Comparison of ENCODE assay signal across 10 cellular contexts in genomic region chr9:121055642-121056143, GRCh38. TPM values are rescaled to one million over a fixed set of nuclear protein-coding genes. Genes with fewer than 3 reads are reported as not detected.
DNase-seq lines count a peak whose midpoint lies in the region; ATAC-seq and TF ChIP-seq lines count a peak whose summit lies in the region.
"Had no signal": no experiment of that assay in that cellular context is flagged by ENCODE, and none has a peak within 500 bp of the region (broad histone marks: within the 10 kb centered on the region; RNA-seq: fewer than 3 reads in every experiment).

No MANE protein-coding gene starts in this region.

- H3K27me3 ChIP-seq in GM06990 (replicated peaks; ENCODE audit: control insufficient read depth, insufficient read depth, low read length) (no peaks in the 10 kb centered on the region), Karpas-422 (ENCODE audit: low read length) (no peaks in the 10 kb centered on the region), colonic mucosa (no peaks in the 10 kb centered on the region)

- H3K4me3 ChIP-seq in GM06990 (replicated peaks; ENCODE audit: low read depth, low read length) (no peak overlapping the region), Karpas-422 (ENCODE audit: low read length) (no peak overlapping the region), colonic mucosa (no peak overlapping the region)

- H3K36me3 ChIP-seq in GM06990 (ENCODE audit: control insufficient read depth, insufficient read depth, low read length): no peaks in the 10 kb centered on the region
- H3K36me3 ChIP-seq in Karpas-422 (ENCODE audit: insufficient read depth, low read length): no peaks in the 10 kb centered on the region
- no peaks in the 10 kb centered on the region for H3K36me3 ChIP-seq in colonic mucosa

- peaks cover 19% of the 10 kb centered on the region for H3K36me3 Mint-ChIP-seq in nephron progenitor cell (ENCODE audit: low read depth)

- H3K79me2 ChIP-seq in Karpas-422 (ENCODE audit: low read length): no peaks in the 10 kb centered on the region

- H3K27ac ChIP-seq in Karpas-422 (ENCODE audit: low read length) (no peak overlapping the region), colonic mucosa (no peak overlapping the region)

- H3K9ac ChIP-seq in Karpas-422 (ENCODE audit: low read length): no peak overlapping the region
- H3K9ac ChIP-seq in colonic mucosa (ENCODE audit: low read depth in 2 of 2, low read length in 2 of 2): no peak overlapping the region

- H3K4me1 Mint-ChIP-seq in nephron progenitor cell: peaks cover 6% of the 10 kb centered on the region

- H3K27ac Mint-ChIP-seq in nephron progenitor cell: no peak overlapping the region
- H3K27ac Mint-ChIP-seq: activated naive CD8-positive, alpha-beta T cell treated with anti-CD3 and anti-CD28 coated beads, Interleukin-2, amount 50 U/mL, for 24 hours had no signal

- no peak overlapping the region for H3K4me2 ChIP-seq in Karpas-422 (ENCODE audit: low read depth, low read length, poor library complexity, severe bottlenecking)

- no peak overlapping the region for H3K4me3 Mint-ChIP-seq in nephron progenitor cell
- H3K4me3 Mint-ChIP-seq: activated naive CD8-positive, alpha-beta T cell treated with anti-CD3 and anti-CD28 coated beads, Interleukin-2, amount 50 U/mL, for 24 hours had no signal

- H3K4me1 ChIP-seq in Karpas-422 (ENCODE audit: low read length) (peaks cover 4% of the 10 kb centered on the region), colonic mucosa (no peaks in the 10 kb centered on the region)

- H3K27me3 Mint-ChIP-seq in nephron progenitor cell (ENCODE audit: low read depth, poor library complexity): no peaks in the 10 kb centered on the region
- H3K27me3 Mint-ChIP-seq: activated naive CD8-positive, alpha-beta T cell treated with anti-CD3 and anti-CD28 coated beads, Interleukin-2, amount 50 U/mL, for 24 hours had no signal

- no peak overlapping the region for H2AFZ ChIP-seq in Karpas-422 (ENCODE audit: low read length)

- DNase-seq in GM06990 (ENCODE audit: extremely low read depth, insufficient read length) (no peak), Karpas-422 (peak; percentile 59), colonic mucosa (no peak), nephron progenitor cell (peak; percentile 8), NCI-H1092 treated with DMSO at 0.1 percent for 48 hours (lab: John Stamatoyannopoulos, UW) (no peak), NCI-H510A (lab: John Stamatoyannopoulos, UW) (no peak)
- DNase-seq in stimulated activated CD4-positive, alpha-beta T cell treated with anti-CD3 and anti-CD28 coated beads, Interleukin-4, amount 100 ng/mL, for 24 hours: no peak
- DNase-seq: activated naive CD8-positive, alpha-beta T cell treated with anti-CD3 and anti-CD28 coated beads, Interleukin-2, amount 50 U/mL, for 24 hours; left cardiac atrium had no signal

- TF ChIP-seq CTCF in GM06990 (IDR thresholded peaks at IDR 0.05; ENCODE audit: insufficient read depth, low read length, poor library complexity, severe bottlenecking) (peak; percentile 66), colonic mucosa (IDR thresholded peaks at IDR 0.05) (peak; percentile 40), nephron progenitor cell (IDR thresholded peaks at IDR 0.05) (peak; percentile 44)

- H3K9me2 ChIP-seq in Karpas-422 (replicated peaks; ENCODE audit: insufficient read depth, low read length): no peaks in the 10 kb centered on the region

- peaks cover 6% of the 10 kb centered on the region for H3K9me3 Mint-ChIP-seq in nephron progenitor cell

- peaks cover 7% of the 10 kb centered on the region; the same call in 1 of the 2 replicates for H3K9me3 ChIP-seq in Karpas-422 (ENCODE audit: low read length)
- no peaks in the 10 kb centered on the region for H3K9me3 ChIP-seq in colonic mucosa

- intact Hi-C loops in colonic mucosa (cut with DNase I): loop anchor here (5.0 kb wide), 1 partner anchor 63 kb away; no protein-coding TSS in a partner anchor

- no peak for ATAC-seq in GM18867 (IDR thresholded peaks at IDR 0.05; ENCODE audit: unreplicated experiment)
- ATAC-seq: activated naive CD8-positive, alpha-beta T cell treated with anti-CD3 and anti-CD28 coated beads, Interleukin-2, amount 50 U/mL, for 24 hours; left cardiac atrium had no signal

- no peaks in the 10 kb centered on the region for H4K20me1 ChIP-seq in Karpas-422 (ENCODE audit: insufficient read depth, low read depth, low read length)

RNA-seq across cellular contexts. Expression of gene C5, which starts 5.6 kb away (rescaled TPM):
- total RNA-seq in Karpas-422 (2014; rRNA removed; shearing (Covaris generic); ENCODE audit: low replicate concordance): 6.2 and 10.2 TPM in 2 replicates
- 1 to 10 TPM; 1.5 to 1.6 TPM for total RNA-seq in colonic mucosa

RNA-seq across cellular contexts. Expression of gene CNTRL, which starts 19.1 kb away (rescaled TPM):
- total RNA-seq in Karpas-422 (2014; rRNA removed; shearing (Covaris generic); ENCODE audit: low replicate concordance): 81.7 and 94.6 TPM in 2 replicates
- total RNA-seq in colonic mucosa: 10 to 100 TPM in 1 of 2 donors, 1 to 10 TPM in 1; 6.1 to 11.3 TPM

Comparison
In these comparisons a context has a peak if more than half of its experiments do, and no peak if none do; other contexts are left out.
1. DNase-seq: peak in Karpas-422 (single experiment) and nephron progenitor cell (single experiment); none in GM06990 (single experiment), colonic mucosa (single experiment), stimulated activated CD4-positive, alpha-beta T cell treated with anti-CD3 and anti-CD28 coated beads, Interleukin-4, amount 100 ng/mL, for 24 hours (single experiment), NCI-H1092 treated with DMSO at 0.1 percent for 48 hours (single experiment) and NCI-H510A (single experiment).
2. Peak in every context shown above with its lines, with median percentiles within 50 percentile points of each other: CTCF ChIP-seq.